ENCODE assay signal across 15 cellular contexts in genomic region chr19:19256072-19256969, GRCh38. TPM values are rescaled to one million over a fixed set of nuclear protein-coding genes. Genes with fewer than 3 reads are reported as not detected.
DNase-seq lines count a peak whose midpoint lies in the region; ATAC-seq and TF ChIP-seq lines count a peak whose summit lies in the region.
"Had no signal": no experiment of that assay in that cellular context is flagged by ENCODE, and none has a peak within 500 bp of the region (broad histone marks: within the 10 kb centered on the region; RNA-seq: fewer than 3 reads in every experiment).

No MANE protein-coding gene starts in this region.

- H3K9me3 ChIP-seq in spleen (peaks cover 0 to 8% (median 0%) of the 10 kb centered on the region in 8 donors), testis (no peaks in the 10 kb centered on the region)
- H3K9me3 ChIP-seq: suprapubic skin had no signal

- H3K9me3 Mint-ChIP-seq in T-cell, result no peaks in the 10 kb centered on the region

- H3K4me1 ChIP-seq in spleen (peaks cover 0 to 9% (median 4%) of the 10 kb centered on the region in 6 donors), testis (peaks cover 4% of the 10 kb centered on the region)
- H3K4me1 ChIP-seq: foreskin keratinocyte had no signal

- H3K4me3 ChIP-seq in epithelial cell of esophagus (ENCODE audit: low read length), result no peak overlapping the region
- H3K4me3 ChIP-seq in spleen, result no peak overlapping the region
- no peak overlapping the region for H3K4me3 ChIP-seq in testis
- H3K4me3 ChIP-seq: suprapubic skin had no signal

- no peak overlapping the region for H3K27ac Mint-ChIP-seq in T-cell
- H3K27ac Mint-ChIP-seq: dendritic cell treated with granulocyte-macrophage colony-stimulating factor and Interleukin-4, amounts not matched to agents 40 ng/mL and 50 ng/mL, for 4 days had no signal

- no peak for TF ChIP-seq CTCF in epithelial cell of esophagus (IDR thresholded peaks at IDR 0.05; ENCODE audit: insufficient read depth, low read depth, low read length, missing control alignments)
- TF ChIP-seq CTCF in spleen (IDR thresholded peaks at IDR 0.05 in 8 of 11, conservative IDR thresholded peaks at IDR 0.05 in 3 of 11), result no peak
- no peak for TF ChIP-seq CTCF in testis (IDR thresholded peaks at IDR 0.05)

- WGBS in spleen, 5 donors, result 50 to 67% (median 56%) methylated on average over 16 to 17 of the region's 17 CpGs
- WGBS in testis, 2 donors, result 68 to 71% methylated on average over 17 of the region's 17 CpGs

- H3K27me3 Mint-ChIP-seq in T-cell, result peaks cover 54 to 60% of the 10 kb centered on the region in 2 donors

- no peak for ATAC-seq in T-cell (replicated peaks in 1 of 4)
- ATAC-seq: foreskin keratinocyte had no signal

- H3K36me3 ChIP-seq in spleen, result no peaks in the 10 kb centered on the region
- H3K36me3 ChIP-seq in testis (ENCODE audit: low read depth, missing control alignments), result no peaks in the 10 kb centered on the region
- H3K36me3 ChIP-seq: suprapubic skin had no signal

- H3K36me3 Mint-ChIP-seq in T-cell, result no peaks in the 10 kb centered on the region

- H3K27ac ChIP-seq in spleen (no peak overlapping the region), testis (no peak overlapping the region)
- H3K27ac ChIP-seq: C4-2B, foreskin keratinocyte, suprapubic skin had no signal

- H3K4me3 Mint-ChIP-seq in T-cell, result no peak overlapping the region
- H3K4me3 Mint-ChIP-seq: dendritic cell treated with granulocyte-macrophage colony-stimulating factor and Interleukin-4, amounts not matched to agents 40 ng/mL and 50 ng/mL, for 4 days had no signal

- intact Hi-C loops in spleen (cut with DNase I; ENCODE audit: low total_unique reads) (no loop called here), testis (cut with DNase I; ENCODE audit: low total_unique reads) (no loop called here)

- CTCF ChIA-PET in T-cell (lab: Charles Lee), result no interaction called here

- H3K4me1 Mint-ChIP-seq in T-cell, result peaks cover 4 to 7% (median 5%) of the 10 kb centered on the region in 3 donors

- POLR2A ChIA-PET in T-cell (lab: Charles Lee), result no interaction called here

- TF ChIP-seq POLR2A in spleen (IDR thresholded peaks at IDR 0.05) (no peak), testis (IDR thresholded peaks at IDR 0.05) (no peak)

- H3K27me3 ChIP-seq in spleen (replicated peaks in 1 of 7) (peaks cover 0 to 93% (median 26%) of the 10 kb centered on the region in 7 donors), testis (no peaks in the 10 kb centered on the region)

- peak; percentile 34 for DNase-seq in COLO668 (lab: John Stamatoyannopoulos, UW; ENCODE audit: unreplicated experiment)
- DNase-seq in HT-29 (ENCODE audit: low spot score), result peak; percentile 23
- peak; percentile 42 for DNase-seq in NOMO-1 treated with DMSO at 0.1 percent for 48 hours (lab: John Stamatoyannopoulos, UW; ENCODE audit: unreplicated experiment)
- DNase-seq in epithelial cell of esophagus (ENCODE audit: low read depth), result peak; percentile 51
- no peak for DNase-seq in spleen
- no peak for DNase-seq in HPDE6-E6E7 (ENCODE audit: extremely low spot score)
- DNase-seq in testis, result no peak
- no peak for DNase-seq in T-cell
- DNase-seq: naive B cell, NCI-H1930 had no signal

RNA-seq across cellular contexts. Expression of gene TM6SF2, which starts 16.8 kb away (rescaled TPM):
- not detected in 2 replicates for total RNA-seq in HT-29 (2014; rRNA removed; shearing (Covaris generic))
- 1 to 10 TPM in 1 of 7 donors, under 1 TPM in 3, not detected in 3; 0.32 to 1.0 (median 0.58) TPM for total RNA-seq in spleen
- under 1 TPM; 0.15 to 0.23 (median 0.22) TPM for polyA plus RNA-seq in spleen
- 1 to 10 TPM in 1 of 2 donors, under 1 TPM in 1; 0.93 to 1.2 TPM for total RNA-seq in testis
- 0.96 TPM for polyA plus RNA-seq in testis (ENCODE audit: insufficient read depth, low read depth, low replicate concordance)
- not detected for total RNA-seq in T-cell
- total RNA-seq: foreskin keratinocyte had no signal
- polyA plus RNA-seq: keratinocyte had no signal

RNA-seq across cellular contexts. Expression of gene NCAN, which starts 44.6 kb away (rescaled TPM):
- not detected in 2 replicates for total RNA-seq in HT-29 (2014; rRNA removed; shearing (Covaris generic))
- under 1 TPM in 1 of 7 donors, not detected in 6; 0.17 TPM for total RNA-seq in spleen
- not detected for polyA plus RNA-seq in spleen
- 1 to 10 TPM; 3.3 to 3.7 TPM for total RNA-seq in testis
- polyA plus RNA-seq in testis (ENCODE audit: insufficient read depth, low read depth, low replicate concordance), result 2.3 TPM
- under 1 TPM in 2 of 5 donors, not detected in 3; 0.03 to 0.10 TPM for total RNA-seq in T-cell
- total RNA-seq: foreskin keratinocyte, suprapubic skin had no signal
- polyA plus RNA-seq: foreskin keratinocyte, keratinocyte had no signal

RNA-seq across cellular contexts. Expression of gene NR2C2AP, which starts 53.1 kb away (rescaled TPM):
- total RNA-seq in HT-29 (2014; rRNA removed; shearing (Covaris generic)), result 28.7 and 32.3 TPM in 2 replicates
- total RNA-seq in spleen (10 to 100 TPM in 6 of 7 donors, 1 to 10 TPM in 1; 9.9 to 15.5 (median 13.8) TPM), testis (1 to 10 TPM; 7.0 to 9.6 TPM), T-cell (10 to 100 TPM; 17.8 to 32.2 (median 28.6) TPM)
- polyA plus RNA-seq in spleen (10 to 100 TPM; 24.2 to 27.9 (median 25.8) TPM), testis (ENCODE audit: insufficient read depth, low read depth, low replicate concordance) (9.4 TPM)

Comparison
In these comparisons a context has a peak if more than half of its experiments do, and no peak if none do; other contexts are left out.
1. DNase-seq: peak in COLO668 (single experiment), HT-29 (single experiment), NOMO-1 treated with DMSO at 0.1 percent for 48 hours (single experiment) and epithelial cell of esophagus (single experiment); none in spleen (single experiment), HPDE6-E6E7 (single experiment), testis (single experiment) and T-cell (0 of 34).